8 cellular contexts compared by ENCODE assay signal in genomic region chr14:68268197-68268596, GRCh38.
DNase-seq lines count a peak whose midpoint lies in the region; ATAC-seq, FAIRE-seq and TF ChIP-seq lines count a peak whose summit lies in the region.
"Had no signal": no experiment of that assay in that cellular context is flagged by ENCODE, and none has a peak within 500 bp of the region (broad histone marks: within the 10 kb centered on the region; RNA-seq: fewer than 3 reads in every experiment).

No MANE protein-coding gene starts in this region.

- peak overlapping the region; percentile 74 for H3K27ac Mint-ChIP-seq in activated CD8-positive, alpha-beta T cell treated with anti-CD3 and anti-CD28 coated beads for 36 hours
- H3K27ac Mint-ChIP-seq in stimulated activated naive B cell treated with anti-CD40 and anti-IgM and Interleukin-4, amounts not matched to agents 10 μg/mL and 1 μg/mL and 100 μg/mL, for 72 hours, result peak overlapping the region; percentile 97

- H3K36me3 Mint-ChIP-seq in activated CD8-positive, alpha-beta T cell treated with anti-CD3 and anti-CD28 coated beads for 36 hours (ENCODE audit: low read depth), result no peaks in the 10 kb centered on the region
- peaks cover 3 to 11% of the 10 kb centered on the region in 2 donors for H3K36me3 Mint-ChIP-seq in stimulated activated naive B cell treated with anti-CD40 and anti-IgM and Interleukin-4, amounts not matched to agents 10 μg/mL and 1 μg/mL and 100 μg/mL, for 72 hours

- POLR2A ChIA-PET in activated CD8-positive, alpha-beta T cell treated with anti-CD3 and anti-CD28 coated beads for 36 hours (lab: Charles Lee), result interaction anchor here (1.0 to 1.4 kb wide), 2 partner anchors 13 to 16 kb away, joined by 3 to 4 read pairs; no protein-coding TSS in a partner anchor

- no peak overlapping the region for H3K4me3 Mint-ChIP-seq in activated CD8-positive, alpha-beta T cell treated with anti-CD3 and anti-CD28 coated beads for 36 hours
- peak overlapping the region; percentile 28 to 49 for H3K4me3 Mint-ChIP-seq in stimulated activated naive B cell treated with anti-CD40 and anti-IgM and Interleukin-4, amounts not matched to agents 10 μg/mL and 1 μg/mL and 100 μg/mL, for 72 hours

- peak; percentile 99 for FAIRE-seq in GM19239 (lab: Jason Lieb, UNC)
- FAIRE-seq: K562 had no signal

- no peak for DNase-seq in GM19239 (ENCODE audit: insufficient read length, low spot score)
- DNase-seq in activated CD8-positive, alpha-beta T cell treated with anti-CD3 and anti-CD28 coated beads for 36 hours, result peak; percentile 26
- peak; percentile 86 for DNase-seq in stimulated activated naive B cell treated with anti-CD40 and anti-IgM and Interleukin-4, amounts not matched to agents 10 μg/mL and 1 μg/mL and 100 μg/mL, for 72 hours
- no peak for DNase-seq in omental fat pad (ENCODE audit: low spot score)
- DNase-seq in activated CD4-positive, CD25-positive, alpha-beta regulatory T cell treated with anti-CD3 and anti-CD28 coated beads, Interleukin-2, amount 50 U/mL, for 72 hours, result no peak
- DNase-seq in activated CD8-positive, alpha-beta memory T cell treated with anti-CD3 and anti-CD28 coated beads, Interleukin-2, amount 50 U/mL, for 48 hours, result no peak

- no peaks in the 10 kb centered on the region for H3K9me3 Mint-ChIP-seq in activated CD8-positive, alpha-beta T cell treated with anti-CD3 and anti-CD28 coated beads for 36 hours
- peaks cover 0 to 5% of the 10 kb centered on the region in 2 donors for H3K9me3 Mint-ChIP-seq in stimulated activated naive B cell treated with anti-CD40 and anti-IgM and Interleukin-4, amounts not matched to agents 10 μg/mL and 1 μg/mL and 100 μg/mL, for 72 hours

- peaks cover 48% of the 10 kb centered on the region for H3K4me1 Mint-ChIP-seq in activated CD8-positive, alpha-beta T cell treated with anti-CD3 and anti-CD28 coated beads for 36 hours (ENCODE audit: low read depth)
- peaks cover 51 to 83% of the 10 kb centered on the region in 2 donors for H3K4me1 Mint-ChIP-seq in stimulated activated naive B cell treated with anti-CD40 and anti-IgM and Interleukin-4, amounts not matched to agents 10 μg/mL and 1 μg/mL and 100 μg/mL, for 72 hours

- CTCF ChIA-PET in activated CD8-positive, alpha-beta T cell treated with anti-CD3 and anti-CD28 coated beads for 36 hours (lab: Charles Lee), result no interaction called here

- peak; percentile 37 for ATAC-seq in HG03060 (IDR thresholded peaks at IDR 0.05; ENCODE audit: low read depth, unreplicated experiment)
- peak; percentile 63 for ATAC-seq in activated CD8-positive, alpha-beta T cell treated with anti-CD3 and anti-CD28 coated beads for 36 hours
- peak; percentile 71 to 74 for ATAC-seq in stimulated activated naive B cell treated with anti-CD40 and anti-IgM and Interleukin-4, amounts not matched to agents 10 μg/mL and 1 μg/mL and 100 μg/mL, for 72 hours (replicated peaks)
- no peak for ATAC-seq in omental fat pad (ENCODE audit: low FRiP score)
- ATAC-seq: K562 had no signal

- TF ChIP-seq CTCF in activated CD8-positive, alpha-beta T cell treated with anti-CD3 and anti-CD28 coated beads for 36 hours (IDR thresholded peaks at IDR 0.05), result no peak
- no peak for TF ChIP-seq CTCF in omental fat pad (IDR thresholded peaks at IDR 0.05)

- intact Hi-C loops in activated CD8-positive, alpha-beta T cell treated with anti-CD3 and anti-CD28 coated beads for 36 hours (cut with micrococcal nuclease), result no loop called here

- no peaks in the 10 kb centered on the region for H3K27me3 Mint-ChIP-seq in activated CD8-positive, alpha-beta T cell treated with anti-CD3 and anti-CD28 coated beads for 36 hours
- H3K27me3 Mint-ChIP-seq in stimulated activated naive B cell treated with anti-CD40 and anti-IgM and Interleukin-4, amounts not matched to agents 10 μg/mL and 1 μg/mL and 100 μg/mL, for 72 hours, result no peaks in the 10 kb centered on the region

Comparison
In these comparisons a context has a peak if more than half of its experiments do, and no peak if none do; other contexts are left out.
1. DNase-seq: peak in activated CD8-positive, alpha-beta T cell treated with anti-CD3 and anti-CD28 coated beads for 36 hours (single experiment) and stimulated activated naive B cell treated with anti-CD40 and anti-IgM and Interleukin-4, amounts not matched to agents 10 μg/mL and 1 μg/mL and 100 μg/mL, for 72 hours (single experiment); none in GM19239 (single experiment), omental fat pad (single experiment), activated CD4-positive, CD25-positive, alpha-beta regulatory T cell treated with anti-CD3 and anti-CD28 coated beads, Interleukin-2, amount 50 U/mL, for 72 hours (single experiment) and activated CD8-positive, alpha-beta memory T cell treated with anti-CD3 and anti-CD28 coated beads, Interleukin-2, amount 50 U/mL, for 48 hours (single experiment).